In genomic region chr5:83368835-83369234, GRCh38 we compare ENCODE assay signal across 10 cellular contexts.
DNase-seq lines count a peak whose midpoint lies in the region; ATAC-seq, FAIRE-seq and TF ChIP-seq lines count a peak whose summit lies in the region.
"Had no signal": no experiment of that assay in that cellular context is flagged by ENCODE, and none has a peak within 500 bp of the region (broad histone marks: within the 10 kb centered on the region; RNA-seq: fewer than 3 reads in every experiment).

No MANE protein-coding gene starts in this region.

- intact Hi-C loops in ascending aorta (cut with DNase I): no loop called here

- no peak for TF ChIP-seq CTCF in ascending aorta (IDR thresholded peaks at IDR 0.05)

- no peaks in the 10 kb centered on the region for H3K27me3 ChIP-seq in ascending aorta

- DNase-seq in GM12892 (ENCODE audit: insufficient read length): no peak
- DNase-seq in fibroblast of gingiva (ENCODE audit: low read depth): peak; percentile 70
- no peak for DNase-seq in ascending aorta (ENCODE audit: low spot score in 2 of 2)
- DNase-seq in hippocampal formation (lab: John Stamatoyannopoulos, UW): no peak
- DNase-seq in NCI-H2171 treated with DMSO at 0.1 percent for 48 hours (lab: John Stamatoyannopoulos, UW): no peak
- no peak for DNase-seq in activated T-cell treated with anti-CD3 and anti-CD28 coated beads, Interleukin-2, amount 50 U/mL, for 1 hour
- DNase-seq: CD8-positive, alpha-beta T cell had no signal

- H3K27ac ChIP-seq in ascending aorta: no peak overlapping the region
- H3K27ac ChIP-seq: parathyroid adenoma had no signal

- ATAC-seq in GM21529 (IDR thresholded peaks at IDR 0.05; ENCODE audit: unreplicated experiment) (peak; percentile 45), HG03460 (IDR thresholded peaks at IDR 0.05; ENCODE audit: unreplicated experiment) (peak; percentile 38)
- ATAC-seq: CD8-positive, alpha-beta T cell had no signal

- FAIRE-seq in GM12892 (lab: Jason Lieb, UNC): peak; percentile 85

- H3K4me3 ChIP-seq in ascending aorta: no peak overlapping the region

- H3K36me3 ChIP-seq in ascending aorta: no peaks in the 10 kb centered on the region

- no peaks in the 10 kb centered on the region for H3K4me1 ChIP-seq in ascending aorta
- H3K4me1 ChIP-seq: parathyroid adenoma had no signal

- H3K9me3 ChIP-seq in ascending aorta: no peaks in the 10 kb centered on the region

- no peak for TF ChIP-seq POLR2A in GM12892 (IDR thresholded peaks at IDR 0.05; ENCODE audit: low read depth, low read length)
